Comparison of ENCODE assay signal across 1 cellular context in genomic region chrX:78019586-78020483, GRCh38.
TF ChIP-seq lines count a peak whose summit lies in the region.

No MANE protein-coding gene starts in this region.

TF ChIP-seq in SK-N-SH treated with all-trans-retinoic acid at 6 μM for 48 hours, 23 proteins besides CTCF, POLR2A, EP300 and RAD21 (continued from another document):
- TF ChIP-seq ZNF565 (CRISPR knock-in tag; conservative IDR thresholded peaks at IDR 0.05; ENCODE audit: low read depth) = no peak
- TF ChIP-seq SNAI2 (CRISPR knock-in tag; IDR thresholded peaks at IDR 0.05) = no peak
- no peak for TF ChIP-seq TCF4 (CRISPR knock-in tag; IDR thresholded peaks at IDR 0.05; ENCODE audit: borderline replicate concordance)
- no peak for TF ChIP-seq PATZ1 (CRISPR knock-in tag; IDR thresholded peaks at IDR 0.05; ENCODE audit: borderline replicate concordance)
- no peak for TF ChIP-seq ZFP30 (CRISPR knock-in tag; IDR thresholded peaks at IDR 0.05)
- no peak for TF ChIP-seq OSR1 (CRISPR knock-in tag; IDR thresholded peaks at IDR 0.05)
- no peak for TF ChIP-seq ZNF8 (CRISPR knock-in tag; IDR thresholded peaks at IDR 0.05)
- no peak for TF ChIP-seq CSRNP3 (CRISPR knock-in tag; IDR thresholded peaks at IDR 0.05)
- no peak for TF ChIP-seq TSHZ2 (CRISPR knock-in tag; IDR thresholded peaks at IDR 0.05)
- no peak for TF ChIP-seq ISL1 (CRISPR knock-in tag; IDR thresholded peaks at IDR 0.05)
- no peak for TF ChIP-seq BACH2 (CRISPR knock-in tag; IDR thresholded peaks at IDR 0.05; ENCODE audit: borderline replicate concordance)
- TF ChIP-seq ESRRG (CRISPR knock-in tag; IDR thresholded peaks at IDR 0.05) = no peak
- no peak for TF ChIP-seq PPARA (CRISPR knock-in tag; IDR thresholded peaks at IDR 0.05; ENCODE audit: borderline replicate concordance)
- no peak for TF ChIP-seq ZNF70 (CRISPR knock-in tag; IDR thresholded peaks at IDR 0.05)
- no peak for TF ChIP-seq RARB (CRISPR knock-in tag; IDR thresholded peaks at IDR 0.05)
- no peak for TF ChIP-seq POU6F1 (CRISPR knock-in tag; IDR thresholded peaks at IDR 0.05; ENCODE audit: borderline replicate concordance, low read depth)
